Comparison of ENCODE assay signal across 18 cellular contexts in genomic region chr9:126991170-126991569, GRCh38.
DNase-seq lines count a peak whose midpoint lies in the region; ATAC-seq and TF ChIP-seq lines count a peak whose summit lies in the region.
"Had no signal": no experiment of that assay in that cellular context is flagged by ENCODE, and none has a peak within 500 bp of the region (broad histone marks: within the 10 kb centered on the region; RNA-seq: fewer than 3 reads in every experiment).

No MANE protein-coding gene starts in this region.

- WGBS in esophagus squamous epithelium, 2 donors, result 58 to 64% methylated on average over 2 of the region's 2 CpGs
- 57 to 59% methylated on average over 2 of the region's 2 CpGs for WGBS in heart right ventricle, 2 donors

- H3K9me3 Mint-ChIP-seq in osteocyte (ENCODE audit: unreplicated experiment), result peaks cover 15% of the 10 kb centered on the region

- TF ChIP-seq POLR2A in esophagus squamous epithelium (IDR thresholded peaks at IDR 0.05) (no peak), uterus (IDR thresholded peaks at IDR 0.05) (no peak)

- peaks cover 3% of the 10 kb centered on the region for H3K4me1 Mint-ChIP-seq in osteocyte (ENCODE audit: unreplicated experiment)

- H3K9me3 ChIP-seq in esophagus squamous epithelium (peaks cover 0 to 8% (median 0%) of the 10 kb centered on the region in 3 donors), heart right ventricle (peaks cover 0 to 13% (median 7%) of the 10 kb centered on the region in 11 donors), muscle layer of duodenum (ENCODE audit: control insufficient read depth in 1 of 2, low read length in 2 of 2) (peaks cover 6 to 7% of the 10 kb centered on the region in 2 donors), uterus (no peaks in the 10 kb centered on the region)

- H3K27me3 ChIP-seq in esophagus squamous epithelium (no peaks in the 10 kb centered on the region), heart right ventricle (peaks cover 0 to 58% (median 0%) of the 10 kb centered on the region in 7 donors), muscle layer of duodenum (ENCODE audit: low read depth, low read length) (no peaks in the 10 kb centered on the region), uterus (no peaks in the 10 kb centered on the region)

- no peak overlapping the region for H3K4me3 Mint-ChIP-seq in osteocyte (ENCODE audit: unreplicated experiment)
- H3K4me3 Mint-ChIP-seq: CD8-positive, alpha-beta memory T cell had no signal

- no peak for DNase-seq in esophagus squamous epithelium (lab: John Stamatoyannopoulos, UW)
- peak in 1 of 2 donors; percentile 26 for DNase-seq in heart right ventricle
- DNase-seq in uterus, result no peak
- no peak for DNase-seq in midbrain (lab: John Stamatoyannopoulos, UW)
- no peak for DNase-seq in ecto neural progenitor cell (ENCODE audit: low spot score)
- DNase-seq in osteocyte (ENCODE audit: extremely low spot score, unreplicated experiment), result no peak
- DNase-seq: ACHN; C1 segment of cervical spinal cord; CD8-positive, alpha-beta memory T cell; DMS79; NCI-H1092 treated with DMSO at 0.1 percent for 48 hours; NCI-H2081; NCI-H2171 treated with DMSO at 0.1 percent for 48 hours; NCI-H446; NCI-H69 had no signal

- peaks cover 12 to 47% (median 17%) of the 10 kb centered on the region in 3 donors for H3K4me1 ChIP-seq in esophagus squamous epithelium
- H3K4me1 ChIP-seq in heart right ventricle, result peaks cover 1 to 37% (median 30%) of the 10 kb centered on the region in 9 donors
- peaks cover 4 to 30% of the 10 kb centered on the region in 2 donors for H3K4me1 ChIP-seq in muscle layer of duodenum (ENCODE audit: control insufficient read depth in 1 of 2, insufficient read depth in 2 of 2, low read length in 2 of 2)
- no peaks in the 10 kb centered on the region for H3K4me1 ChIP-seq in uterus

- peak in 6 of 8 donors; percentile 65 to 84 (median 77) for ATAC-seq in heart right ventricle
- ATAC-seq: Panc1 had no signal

- H3K36me3 ChIP-seq in esophagus squamous epithelium (no peaks in the 10 kb centered on the region), heart right ventricle (no peaks in the 10 kb centered on the region), muscle layer of duodenum (ENCODE audit: control insufficient read depth in 1 of 2, insufficient read depth in 2 of 2, low read length in 2 of 2) (no peaks in the 10 kb centered on the region), uterus (no peaks in the 10 kb centered on the region)

- H3K36me3 Mint-ChIP-seq in osteocyte (ENCODE audit: unreplicated experiment), result peaks cover 13% of the 10 kb centered on the region

- H3K27ac Mint-ChIP-seq in osteocyte (ENCODE audit: unreplicated experiment), result no peak overlapping the region

- H3K27me3 Mint-ChIP-seq in osteocyte (ENCODE audit: unreplicated experiment), result peaks cover 7% of the 10 kb centered on the region

- intact Hi-C loops in esophagus squamous epithelium (cut with DNase I) (no loop called here), heart right ventricle (cut with DNase I) (no loop called here), uterus (cut with DNase I; ENCODE audit: low total_unique reads) (no loop called here)

- H3K27ac ChIP-seq in esophagus squamous epithelium, result peak overlapping the region in 3 of 4 donors; percentile 41 to 71 (median 53)
- H3K27ac ChIP-seq in heart right ventricle, result peak overlapping the region in 8 of 10 donors; percentile 37 to 81 (median 60)
- peak overlapping the region; percentile 27 for H3K27ac ChIP-seq in muscle layer of duodenum (ENCODE audit: low read length)
- H3K27ac ChIP-seq in uterus, result peak overlapping the region; percentile 62 to 81

- H3K4me3 ChIP-seq in esophagus squamous epithelium (no peak overlapping the region), heart right ventricle (no peak overlapping the region), muscle layer of duodenum (ENCODE audit: low read depth in 1 of 2, low read length in 2 of 2) (no peak overlapping the region), uterus (no peak overlapping the region)
- H3K4me3 ChIP-seq: K562 had no signal

- TF ChIP-seq CTCF in esophagus squamous epithelium (IDR thresholded peaks at IDR 0.05) (no peak), heart right ventricle (IDR thresholded peaks at IDR 0.05) (no peak), uterus (IDR thresholded peaks at IDR 0.05) (no peak), osteocyte (IDR thresholded peaks at IDR 0.05) (no peak)
